In genomic region chr3:39178553-39178952, GRCh38 we compare ENCODE assay signal across 9 cellular contexts. TPM values are rescaled to one million over a fixed set of nuclear protein-coding genes. Genes with fewer than 3 reads are reported as not detected.
DNase-seq lines count a peak whose midpoint lies in the region; ATAC-seq and TF ChIP-seq lines count a peak whose summit lies in the region.
"Had no signal": no experiment of that assay in that cellular context is flagged by ENCODE, and none has a peak within 500 bp of the region (broad histone marks: within the 10 kb centered on the region; RNA-seq: fewer than 3 reads in every experiment).

No MANE protein-coding gene starts in this region.

- peak overlapping the region; percentile 61 for H3K4me3 Mint-ChIP-seq in activated CD4-positive, alpha-beta T cell treated with anti-CD3 and anti-CD28 coated beads, Interleukin-2, amount 10 ng/mL, durations not matched to agents 24 days and 14 days
- peak overlapping the region; percentile 69 for H3K4me3 Mint-ChIP-seq in activated naive CD8-positive, alpha-beta T cell treated with anti-CD3 and anti-CD28 coated beads, Interleukin-2, amount 50 U/mL, for 24 hours

- H3K27me3 Mint-ChIP-seq in activated CD4-positive, alpha-beta T cell treated with anti-CD3 and anti-CD28 coated beads, Interleukin-2, amount 10 ng/mL, durations not matched to agents 24 days and 14 days = peaks cover 2% of the 10 kb centered on the region
- H3K27me3 Mint-ChIP-seq in activated naive CD8-positive, alpha-beta T cell treated with anti-CD3 and anti-CD28 coated beads, Interleukin-2, amount 50 U/mL, for 24 hours = no peaks in the 10 kb centered on the region

- H3K27me3 ChIP-seq in thoracic aorta (replicated peaks; ENCODE audit: insufficient read depth) = no peaks in the 10 kb centered on the region

- peaks cover 21 to 51% of the 10 kb centered on the region in 2 donors for H3K4me1 ChIP-seq in thoracic aorta (ENCODE audit: control insufficient read depth in 1 of 2, low read depth in 2 of 2)

- peak overlapping the region; percentile 74 for H3K4me3 ChIP-seq in thoracic aorta

- peak overlapping the region; percentile 65 for H3K27ac Mint-ChIP-seq in activated CD4-positive, alpha-beta T cell treated with anti-CD3 and anti-CD28 coated beads, Interleukin-2, amount 10 ng/mL, durations not matched to agents 24 days and 14 days
- peak overlapping the region; percentile 72 for H3K27ac Mint-ChIP-seq in activated naive CD8-positive, alpha-beta T cell treated with anti-CD3 and anti-CD28 coated beads, Interleukin-2, amount 50 U/mL, for 24 hours

- intact Hi-C loops in activated CD4-positive, alpha-beta T cell treated with anti-CD3 and anti-CD28 coated beads, Interleukin-2, amount 10 ng/mL, durations not matched to agents 24 days and 14 days (cut with micrococcal nuclease) = loop anchor here (5.0 kb wide), 1 partner anchor 204 kb away; the partner anchor contains the start of gene SLC25A38

- H3K27ac ChIP-seq in thoracic aorta = peak overlapping the region; percentile 89 to 96

- no peaks in the 10 kb centered on the region for H3K9me3 ChIP-seq in thoracic aorta

- no peak for ATAC-seq in activated naive CD8-positive, alpha-beta T cell treated with anti-CD3 and anti-CD28 coated beads, Interleukin-2, amount 50 U/mL, for 24 hours
- ATAC-seq in thoracic aorta (ENCODE audit: insufficient number of reproducible peaks, low FRiP score, low read depth) (peak; percentile 1), GM21529 (IDR thresholded peaks at IDR 0.05; ENCODE audit: unreplicated experiment) (no peak), HG03039 (IDR thresholded peaks at IDR 0.05; ENCODE audit: unreplicated experiment) (no peak), GM19035 (IDR thresholded peaks at IDR 0.05; ENCODE audit: unreplicated experiment) (no peak)

- DNase-seq in activated CD4-positive, alpha-beta T cell treated with anti-CD3 and anti-CD28 coated beads, Interleukin-2, amount 10 ng/mL, durations not matched to agents 24 days and 14 days = peak; percentile 67
- no peak for DNase-seq in activated CD4-positive, alpha-beta T cell treated with anti-CD3 and anti-CD28 coated beads for 1 hour
- no peak for DNase-seq in activated naive CD8-positive, alpha-beta T cell treated with anti-CD3 and anti-CD28 coated beads, Interleukin-2, amount 50 U/mL, for 24 hours
- peak; percentile 71 for DNase-seq in left kidney (ENCODE audit: low read depth, low spot score)
- no peak for DNase-seq in thoracic aorta (ENCODE audit: low spot score)

- H3K36me3 ChIP-seq in thoracic aorta = no peaks in the 10 kb centered on the region

- H3K36me3 Mint-ChIP-seq in activated CD4-positive, alpha-beta T cell treated with anti-CD3 and anti-CD28 coated beads, Interleukin-2, amount 10 ng/mL, durations not matched to agents 24 days and 14 days (ENCODE audit: low read depth) = peaks cover 5% of the 10 kb centered on the region
- H3K36me3 Mint-ChIP-seq in activated naive CD8-positive, alpha-beta T cell treated with anti-CD3 and anti-CD28 coated beads, Interleukin-2, amount 50 U/mL, for 24 hours (ENCODE audit: low read depth) = peaks cover 1% of the 10 kb centered on the region

- H3K9me3 Mint-ChIP-seq in activated CD4-positive, alpha-beta T cell treated with anti-CD3 and anti-CD28 coated beads, Interleukin-2, amount 10 ng/mL, durations not matched to agents 24 days and 14 days = peaks cover 5% of the 10 kb centered on the region
- peaks cover 4% of the 10 kb centered on the region for H3K9me3 Mint-ChIP-seq in activated naive CD8-positive, alpha-beta T cell treated with anti-CD3 and anti-CD28 coated beads, Interleukin-2, amount 50 U/mL, for 24 hours

- no peak for TF ChIP-seq CTCF in thoracic aorta (IDR thresholded peaks at IDR 0.05)

- peaks cover 50% of the 10 kb centered on the region for H3K4me1 Mint-ChIP-seq in activated CD4-positive, alpha-beta T cell treated with anti-CD3 and anti-CD28 coated beads, Interleukin-2, amount 10 ng/mL, durations not matched to agents 24 days and 14 days
- H3K4me1 Mint-ChIP-seq in activated naive CD8-positive, alpha-beta T cell treated with anti-CD3 and anti-CD28 coated beads, Interleukin-2, amount 50 U/mL, for 24 hours = peaks cover 53% of the 10 kb centered on the region

RNA-seq across cellular contexts. Expression of gene XIRP1, which starts 13.8 kb away (rescaled TPM):
- total RNA-seq in activated CD4-positive, alpha-beta T cell treated with anti-CD3 and anti-CD28 coated beads, Interleukin-2, amount 10 ng/mL, durations not matched to agents 24 days and 14 days = 2.7 and 2.9 TPM in 2 replicates
- 1 to 10 TPM in 1 of 2 donors, not detected in 1; 2.0 TPM for total RNA-seq in thoracic aorta
- total RNA-seq: Calu3 had no signal

RNA-seq across cellular contexts. Expression of gene CSRNP1, which starts 25.2 kb away (rescaled TPM):
- 40.5 and 43.1 TPM in 2 replicates for total RNA-seq in activated CD4-positive, alpha-beta T cell treated with anti-CD3 and anti-CD28 coated beads, Interleukin-2, amount 10 ng/mL, durations not matched to agents 24 days and 14 days
- 100 to 1,000 TPM in 1 of 2 donors, 10 to 100 TPM in 1; 96.8 to 117 TPM for total RNA-seq in thoracic aorta

Comparison
In these comparisons a context has a peak if more than half of its experiments do, and no peak if none do; other contexts are left out.
1. DNase-seq: peak in activated CD4-positive, alpha-beta T cell treated with anti-CD3 and anti-CD28 coated beads, Interleukin-2, amount 10 ng/mL, durations not matched to agents 24 days and 14 days (single experiment) and left kidney (single experiment); none in activated CD4-positive, alpha-beta T cell treated with anti-CD3 and anti-CD28 coated beads for 1 hour (single experiment), activated naive CD8-positive, alpha-beta T cell treated with anti-CD3 and anti-CD28 coated beads, Interleukin-2, amount 50 U/mL, for 24 hours (single experiment) and thoracic aorta (single experiment).